ENCODE assay signal across 18 cellular contexts in genomic region chr12:73352826-73353225, GRCh38.
DNase-seq lines count a peak whose midpoint lies in the region; ATAC-seq and TF ChIP-seq lines count a peak whose summit lies in the region.
"Had no signal": no experiment of that assay in that cellular context is flagged by ENCODE, and none has a peak within 500 bp of the region (broad histone marks: within the 10 kb centered on the region; RNA-seq: fewer than 3 reads in every experiment).

No MANE protein-coding gene starts in this region.

- no TSS peak for BruUV-seq in MCF 10A (replicated peaks; lab: Mats Ljungman, UMichigan)

- no peak for TF ChIP-seq CTCF in MCF 10A (IDR thresholded peaks at IDR 0.05; ENCODE audit: unreplicated experiment)
- no peak for TF ChIP-seq CTCF in breast epithelium (IDR thresholded peaks at IDR 0.05)
- no peak for TF ChIP-seq CTCF in right lobe of liver (IDR thresholded peaks at IDR 0.05)

- H3K4me1 Mint-ChIP-seq in MCF 10A (ENCODE audit: insufficient read depth, unreplicated experiment): no peaks in the 10 kb centered on the region
- H3K4me1 Mint-ChIP-seq: B cell; CD4-positive, CD25-positive, alpha-beta regulatory T cell; GM23338; H9 had no signal

- peak; percentile 67 to 94 (median 90) for ATAC-seq in right lobe of liver
- ATAC-seq in GM21390 (IDR thresholded peaks at IDR 0.05; ENCODE audit: unreplicated experiment): no peak
- no peak for ATAC-seq in GM18873 (IDR thresholded peaks at IDR 0.05; ENCODE audit: low FRiP score, unreplicated experiment)
- ATAC-seq: CD8-positive, alpha-beta T cell; GM23338; HCT116 had no signal

- H3K9me3 ChIP-seq in breast epithelium (no peaks in the 10 kb centered on the region), right lobe of liver (no peaks in the 10 kb centered on the region)
- H3K9me3 ChIP-seq: BLaER1, Caco-2 had no signal

- H3K27me3 ChIP-seq in breast epithelium: no peaks in the 10 kb centered on the region
- H3K27me3 ChIP-seq in right lobe of liver: no peaks in the 10 kb centered on the region
- H3K27me3 ChIP-seq: BLaER1 had no signal

- peak; percentile 17 for DNase-seq in MCF 10A (ENCODE audit: unreplicated experiment)
- DNase-seq in breast epithelium (ENCODE audit: low spot score in 2 of 2): no peak
- DNase-seq in right lobe of liver: no peak
- DNase-seq in renal cortical epithelial cell (ENCODE audit: low read depth): peak; percentile 17
- DNase-seq: Caco-2; CD4-positive, CD25-positive, alpha-beta regulatory T cell; CD8-positive, alpha-beta T cell; DMS153; DND-41; H9 had no signal

- no peak overlapping the region for H3K4me3 ChIP-seq in breast epithelium
- no peak overlapping the region for H3K4me3 ChIP-seq in right lobe of liver
- H3K4me3 ChIP-seq: BLaER1, GM23338 had no signal

- no peaks in the 10 kb centered on the region for H3K36me3 ChIP-seq in breast epithelium
- H3K36me3 ChIP-seq in right lobe of liver: no peaks in the 10 kb centered on the region
- H3K36me3 ChIP-seq: BLaER1 had no signal

- intact Hi-C loops in MCF 10A (cut with micrococcal nuclease): no loop called here
- intact Hi-C loops in breast epithelium (cut with DNase I; ENCODE audit: low total_unique reads): no loop called here
- intact Hi-C loops in right lobe of liver (cut with DNase I): no loop called here

- no peaks in the 10 kb centered on the region for H3K36me3 Mint-ChIP-seq in MCF 10A (ENCODE audit: insufficient read depth, unreplicated experiment)
- H3K36me3 Mint-ChIP-seq: CD4-positive, CD25-positive, alpha-beta regulatory T cell; CD8-positive, alpha-beta T cell had no signal

- no peak overlapping the region for H3K27ac ChIP-seq in breast epithelium
- peak overlapping the region in 1 of 3 donors; percentile 38 for H3K27ac ChIP-seq in right lobe of liver
- H3K27ac ChIP-seq: 22Rv1, BLaER1, C4-2B had no signal

- H3K4me1 ChIP-seq in breast epithelium: no peaks in the 10 kb centered on the region
- H3K4me1 ChIP-seq in right lobe of liver: peaks cover 0 to 12% (median 2%) of the 10 kb centered on the region in 4 donors
- H3K4me1 ChIP-seq: BLaER1, Caco-2 had no signal

- no peak overlapping the region for H3K4me3 Mint-ChIP-seq in MCF 10A (ENCODE audit: unreplicated experiment)
- H3K4me3 Mint-ChIP-seq: B cell; CD4-positive, CD25-positive, alpha-beta regulatory T cell; CD8-positive, alpha-beta T cell; GM23338; H9 had no signal

- POLR2A ChIA-PET in MCF 10A (lab: Yijun Ruan, JAX): interaction anchor here (0.7 kb wide), 1 partner anchor 484 kb away, joined by 3 read pairs; no protein-coding TSS in a partner anchor

- H3K27ac Mint-ChIP-seq in MCF 10A (ENCODE audit: low read depth, unreplicated experiment): no peak overlapping the region
- H3K27ac Mint-ChIP-seq: B cell; CD4-positive, CD25-positive, alpha-beta regulatory T cell; CD8-positive, alpha-beta T cell; GM23338; H9 had no signal

- no peaks in the 10 kb centered on the region for H3K9me3 Mint-ChIP-seq in MCF 10A (ENCODE audit: unreplicated experiment)

- H3K27me3 Mint-ChIP-seq in MCF 10A (ENCODE audit: insufficient read depth, unreplicated experiment): no peaks in the 10 kb centered on the region
- H3K27me3 Mint-ChIP-seq: B cell; CD4-positive, CD25-positive, alpha-beta regulatory T cell had no signal

- CTCF ChIA-PET in MCF 10A (lab: Yijun Ruan, JAX): no interaction called here

- no peak for TF ChIP-seq POLR2A in breast epithelium (IDR thresholded peaks at IDR 0.05)
- no peak for TF ChIP-seq POLR2A in right lobe of liver (IDR thresholded peaks at IDR 0.05)

- 50% methylated on average over 1 of the region's 1 CpG for WGBS in right lobe of liver (ENCODE audit: insufficient coverage, low coverage, low lambda C conversion rate, missing lambda C conversion rate)

Comparison
In these comparisons a context has a peak if more than half of its experiments do, and no peak if none do; other contexts are left out.
1. DNase-seq: peak in MCF 10A (single experiment) and renal cortical epithelial cell (single experiment); none in breast epithelium (0 of 2) and right lobe of liver (0 of 3).
2. ATAC-seq: peak in right lobe of liver (4 of 4); none in GM21390 (single experiment) and GM18873 (single experiment).